In the genomic region with DNA sequence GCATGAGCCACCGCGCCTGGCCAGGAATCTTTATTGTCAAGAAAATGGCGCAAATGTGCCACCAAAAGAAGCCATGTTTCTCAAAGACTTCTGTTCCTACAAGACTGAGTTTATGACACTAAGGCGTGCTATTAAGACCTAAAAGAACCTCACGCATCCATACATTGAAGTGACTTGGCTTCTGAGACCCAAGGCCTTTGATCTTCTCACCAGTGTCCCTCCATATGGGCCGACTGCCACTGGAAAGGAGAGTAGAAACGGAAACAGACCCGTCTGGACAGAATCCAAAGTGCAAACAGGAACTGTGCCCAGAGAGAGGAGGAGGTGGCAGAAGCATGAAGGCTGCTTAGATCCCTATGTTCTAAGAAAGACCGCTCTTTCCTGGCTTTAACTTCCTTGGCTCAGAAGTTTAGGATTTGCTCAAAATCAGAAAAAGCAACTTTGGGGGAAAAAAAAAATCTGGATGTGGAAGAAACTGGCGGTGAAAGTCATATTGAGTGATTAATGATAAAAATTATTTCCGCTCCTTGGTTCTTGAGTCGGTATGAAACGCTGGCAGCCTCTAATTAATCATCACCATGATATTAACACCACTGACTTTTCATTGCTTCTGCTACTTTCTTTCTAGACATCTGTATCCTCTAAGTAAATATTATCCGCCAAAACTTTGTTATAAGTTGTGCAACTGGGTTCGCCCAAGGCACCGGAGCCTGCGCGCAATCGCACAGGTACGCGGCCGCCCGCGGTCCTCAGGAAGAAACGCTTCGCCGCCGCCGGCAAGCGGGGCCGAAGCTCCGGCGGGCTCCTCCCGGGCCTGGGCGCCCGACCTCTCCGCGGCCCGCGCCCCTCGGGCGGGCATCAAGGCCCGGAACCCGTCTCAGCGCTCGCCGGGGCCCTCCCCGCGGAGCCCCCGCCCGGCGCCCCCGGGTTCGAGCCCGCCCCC, we compare ENCODE assay signal across 8 cellular contexts. TPM values are rescaled to one million over a fixed set of nuclear protein-coding genes. Genes with fewer than 3 reads are reported as not detected.
DNase-seq lines count a peak whose midpoint lies in the region; ATAC-seq and TF ChIP-seq lines count a peak whose summit lies in the region.

No MANE protein-coding gene starts in this region.

- peak; percentile 35 for ATAC-seq in GM21576 (IDR thresholded peaks at IDR 0.05; ENCODE audit: unreplicated experiment)

- peak overlapping the region; percentile 87 to 99 (median 92) for H3K4me3 Mint-ChIP-seq in brain

- no peaks in the 10 kb centered on the region; the same call in 1 of the 2 replicates for H3K9me3 ChIP-seq in HUES6 (ENCODE audit: control insufficient read depth, insufficient read depth, low read depth, low read length)
- no peaks in the 10 kb centered on the region for H3K9me3 ChIP-seq in iPS-18c (ENCODE audit: control insufficient read depth, insufficient read depth, low read length)
- no peaks in the 10 kb centered on the region for H3K9me3 ChIP-seq in sigmoid colon

- peaks cover 12% of the 10 kb centered on the region for H3K36me3 Mint-ChIP-seq in brain

- peak overlapping the region; percentile 79 for H3K9ac ChIP-seq in HUES6 (ENCODE audit: low read length)

- peaks cover 68% of the 10 kb centered on the region for H3K4me1 Mint-ChIP-seq in brain

- peak overlapping the region; percentile 79 to 99 (median 95) for H3K27ac Mint-ChIP-seq in brain

- WGBS in sigmoid colon, 2 donors, result 2 to 5% methylated on average over 55 of the region's 55 CpGs

- H3K36me3 ChIP-seq in HUES6 (ENCODE audit: control insufficient read depth, insufficient read depth, low read length) (peaks cover 1% of the 10 kb centered on the region; the same call in 1 of the 2 replicates), sigmoid colon (no peaks in the 10 kb centered on the region)

- in situ Hi-C loops in G401 (cut with HindIII; ENCODE audit: low sequenced_read_pairs), result no loop called here

- no peak for TF ChIP-seq CTCF in brain (conservative IDR thresholded peaks at IDR 0.05)
- no peak for TF ChIP-seq CTCF in sigmoid colon (IDR thresholded peaks at IDR 0.05)

- H3K27me3 Mint-ChIP-seq in brain, result peaks cover 3% of the 10 kb centered on the region

- intact Hi-C loops in sigmoid colon (cut with DNase I), result loop anchor here (5.0 to 10.0 kb wide), 2 partner anchors 58 to 506 kb away; partner anchors contain the start of gene CCT5

- H3K9me3 Mint-ChIP-seq in brain, result peaks cover 0 to 3% (median 0%) of the 10 kb centered on the region in 5 experiments

- DNase-seq in G401 (ENCODE audit: low spot score) (peak; percentile 35), RKO (ENCODE audit: low spot score) (peak; percentile 74), sigmoid colon (peak; percentile 71), epidermal melanocyte (ENCODE audit: insufficient read length, low spot score) (no peak)

- TF ChIP-seq EP300 in sigmoid colon (IDR thresholded peaks at IDR 0.05), result no peak

- H3K27ac ChIP-seq in HUES6 (ENCODE audit: low read depth, low read length) (peak overlapping the region; percentile 34; the same call in 1 of the 2 replicates), sigmoid colon (peak overlapping the region; percentile 91 to 98 (median 95))

- H3K27me3 ChIP-seq in HUES6 (ENCODE audit: control insufficient read depth, insufficient read depth, low read length) (0 out of 2 replicates have a peak, but pooled peaks cover 5% of the 10 kb centered on the region), sigmoid colon (no peaks in the 10 kb centered on the region)

- TF ChIP-seq POLR2A in sigmoid colon (IDR thresholded peaks at IDR 0.05), result no peak

- H3K4me1 ChIP-seq in HUES6 (ENCODE audit: control insufficient read depth, insufficient read depth, low read length), result peaks cover 23% of the 10 kb centered on the region
- peaks cover 0 to 40% (median 30%) of the 10 kb centered on the region in 4 donors for H3K4me1 ChIP-seq in sigmoid colon

- peak overlapping the region; percentile 91 for H3K4me3 ChIP-seq in HUES6 (ENCODE audit: low read depth, low read length)
- peak overlapping the region; percentile 63 for H3K4me3 ChIP-seq in iPS-18c (ENCODE audit: insufficient read depth, low read depth, low read length)
- peak overlapping the region; percentile 69 to 90 (median 83) for H3K4me3 ChIP-seq in sigmoid colon

RNA-seq across cellular contexts. Expression of gene DAP, which starts 0.7 kb away (rescaled TPM):
- total RNA-seq in G401 (2014; rRNA removed; shearing (Covaris generic)), result 10.4 and 14.7 TPM in 2 replicates
- polyA plus RNA-seq in brain (ENCODE audit: insufficient read depth, low read depth, low replicate concordance) (155 TPM), sigmoid colon (100 to 1,000 TPM in 2 of 3 donors, 10 to 100 TPM in 1; 78.5 to 131 (median 111) TPM)
- 10 to 100 TPM; 25.7 to 38.5 (median 27.1) TPM for total RNA-seq in sigmoid colon
